ENCODE assay signal across 8 cellular contexts in genomic region chr7:19708397-19709248, GRCh38. TPM values are rescaled to one million over a fixed set of nuclear protein-coding genes. Genes with fewer than 3 reads are reported as not detected.
DNase-seq lines count a peak whose midpoint lies in the region; ATAC-seq, FAIRE-seq and TF ChIP-seq lines count a peak whose summit lies in the region.

Gene POLR1F, minus strand, starts transcription at chr7:19709037. Its CDS starts 21 bp downstream, at chr7:19709016.

- FAIRE-seq in small intestine (lab: Jason Lieb, UNC): peak; percentile 33

- TF ChIP-seq CTCF in VCaP (conservative IDR thresholded peaks at IDR 0.05): peak; percentile 88
- peak; percentile 91 to 93 for TF ChIP-seq CTCF in mammary epithelial cell (conservative IDR thresholded peaks at IDR 0.05 in 1 of 2, IDR thresholded peaks at IDR 0.05 in 1 of 2; ENCODE audit: extremely low read depth in 1 of 2, insufficient read depth in 1 of 2, low read depth in 1 of 2, low read length in 2 of 2)

- peak within 1 kb of the TSS; percentile 98 for H3K9ac ChIP-seq in mammary epithelial cell (ENCODE audit: insufficient read depth, low read length)

- no peaks in the 10 kb centered on the region for H3K27me3 ChIP-seq in mammary epithelial cell (ENCODE audit: insufficient read depth, low read length)
- no peaks in the 10 kb centered on the region for H3K27me3 ChIP-seq in small intestine (ENCODE audit: control insufficient read depth in 2 of 2, insufficient read depth in 2 of 2, low read length in 2 of 2)

- peak; percentile 92 for DNase-seq in AG08396 (ENCODE audit: low spot score)
- DNase-seq in NCI-H2196 treated with DMSO at 0.1 percent for 48 hours (lab: John Stamatoyannopoulos, UW; ENCODE audit: unreplicated experiment): peak; percentile 85
- DNase-seq in mammary epithelial cell: peak; percentile 94
- DNase-seq in iPS-NIHi11 (ENCODE audit: low spot score): peak; percentile 89
- peak; percentile 96 for DNase-seq in small intestine

- H3K9me3 ChIP-seq in mammary epithelial cell (replicated peaks; ENCODE audit: insufficient read depth, low read length): no peaks in the 10 kb centered on the region
- no peaks in the 10 kb centered on the region for H3K9me3 ChIP-seq in small intestine (ENCODE audit: control insufficient read depth, low read depth)

- in situ Hi-C loops in mammary epithelial cell (cut with MboI; ENCODE audit: low sequenced_read_pairs in 2 of 2): no loop called here

- H3K79me2 ChIP-seq in mammary epithelial cell (ENCODE audit: insufficient read depth, low read length): peaks cover 49% of the 10 kb centered on the region

- H3K4me3 ChIP-seq in mammary epithelial cell (replicated peaks in 1 of 3; ENCODE audit: insufficient read depth in 1 of 3, low read depth in 2 of 3, low read length in 3 of 3): peak within 1 kb of the TSS; percentile 86 to 98 (median 87)
- H3K4me3 ChIP-seq in small intestine (ENCODE audit: low read depth in 1 of 2, low read length in 2 of 2): peak within 1 kb of the TSS; percentile 67 to 96

- intact Hi-C loops in mammary epithelial cell (cut with micrococcal nuclease): loop anchor here (1.0 to 2.0 kb wide), 2 partner anchors 38 to 890 kb away; no protein-coding TSS in a partner anchor

- BruUV-seq in mammary epithelial cell (replicated peaks; lab: Mats Ljungman, UMichigan): no TSS peak

- WGBS in mammary epithelial cell (ENCODE audit: low coverage, missing lambda C conversion rate): 1% methylated on average over 32 of the region's 56 CpGs
- WGBS in small intestine, 3 donors: 0 to 1% (median 0%) methylated on average over 56 of the region's 56 CpGs

- H3K4me2 ChIP-seq in mammary epithelial cell (ENCODE audit: insufficient read depth, low read depth, low read length): peak within 1 kb of the TSS; percentile 77

- peak within 1 kb of the TSS; percentile 97 for H2AFZ ChIP-seq in mammary epithelial cell (ENCODE audit: low read depth, low read length)

- no peaks in the 10 kb centered on the region for H3K36me3 ChIP-seq in mammary epithelial cell (ENCODE audit: insufficient read depth, low read length)
- H3K36me3 ChIP-seq in small intestine (ENCODE audit: control insufficient read depth in 2 of 2, insufficient read depth in 2 of 2, low read length in 2 of 2): no peaks in the 10 kb centered on the region

- H3K27ac ChIP-seq in VCaP: peak within 1 kb of the TSS; percentile 66; the same call in 1 of the 2 replicates
- peak within 1 kb of the TSS; percentile 90 for H3K27ac ChIP-seq in mammary epithelial cell (ENCODE audit: insufficient read depth, low read depth, low read length)
- H3K27ac ChIP-seq in small intestine (ENCODE audit: low read depth in 1 of 2, low read length in 1 of 2): peak within 1 kb of the TSS in 1 of 2 donors; percentile 87

- peak; percentile 84 for ATAC-seq in GM18873 (IDR thresholded peaks at IDR 0.05; ENCODE audit: low FRiP score, unreplicated experiment)
- peak; percentile 98 for ATAC-seq in HG03139 (IDR thresholded peaks at IDR 0.05; ENCODE audit: unreplicated experiment)

- CTCF ChIA-PET in mammary epithelial cell (lab: Charles Lee; ENCODE audit: low non-redundant PET): interaction anchor here (0.6 to 0.7 kb wide), 3 partner anchors 62 to 720 kb away, joined by 3 to 5 read pairs (median 4); no protein-coding TSS in a partner anchor

- dilution Hi-C loops in mammary epithelial cell (cut with HindIII; ENCODE audit: low sequenced_read_pairs): no loop called here

- H3K4me1 ChIP-seq in mammary epithelial cell (ENCODE audit: insufficient read depth, low read length) (peaks cover 14% of the 10 kb centered on the region), small intestine (ENCODE audit: control insufficient read depth in 2 of 2, insufficient read depth in 1 of 2, low read depth in 1 of 2, low read length in 1 of 2) (peaks cover 2 to 4% of the 10 kb centered on the region in 2 donors)

- H4K20me1 ChIP-seq in mammary epithelial cell (ENCODE audit: insufficient read depth, low read length): no peaks in the 10 kb centered on the region

RNA-seq across cellular contexts. Expression of gene POLR1F, which starts in this region (rescaled TPM):
- 10 to 100 TPM; 18.6 to 19.7 TPM for total RNA-seq in mammary epithelial cell
- polyA plus RNA-seq in mammary epithelial cell (14.8 TPM), small intestine (1 to 10 TPM; 3.5 to 8.4 (median 6.5) TPM)
- polyA minus RNA-seq in mammary epithelial cell: 3.9 TPM
